In genomic region chr16:22089910-22090309, GRCh38 we compare ENCODE assay signal across 21 cellular contexts. TPM values are rescaled to one million over a fixed set of nuclear protein-coding genes. Genes with fewer than 3 reads are reported as not detected.
DNase-seq lines count a peak whose midpoint lies in the region; ATAC-seq and TF ChIP-seq lines count a peak whose summit lies in the region.
"Had no signal": no experiment of that assay in that cellular context is flagged by ENCODE, and none has a peak within 500 bp of the region (broad histone marks: within the 10 kb centered on the region; RNA-seq: fewer than 3 reads in every experiment).

No MANE protein-coding gene starts in this region.

- ATAC-seq in Right ventricle myocardium superior (ENCODE audit: poor library complexity) (peak; percentile 30), right cardiac atrium (no peak), T-helper 17 cell (no peak)
- ATAC-seq: A549; CD8-positive, alpha-beta T cell had no signal

- H3K27ac Mint-ChIP-seq in T-helper 17 cell, result peak overlapping the region; percentile 11
- H3K27ac Mint-ChIP-seq in activated T-helper 2 cell treated with anti-CD3 and anti-CD28 coated beads, Interferon-gamma antibody, Interleukin-2, Interleukin-4, amounts not matched to agents 10 μg/mL and 5 μg/mL and 100 μg/mL, durations not matched to agents 14 hours and 24 hours and 36 hours, result no peak overlapping the region
- H3K27ac Mint-ChIP-seq: B cell; CD4-positive, alpha-beta T cell; CD8-positive, alpha-beta T cell had no signal

- no peak overlapping the region for H3K27ac ChIP-seq in right cardiac atrium (ENCODE audit: low read length)
- peak overlapping the region; percentile 34 for H3K27ac ChIP-seq in angular gyrus (ENCODE audit: low read depth, low read length)
- H3K27ac ChIP-seq in esophagus muscularis mucosa (replicated peaks in 1 of 4), result no peak overlapping the region
- H3K27ac ChIP-seq in RWPE1, result no peak overlapping the region
- H3K27ac ChIP-seq: 22Rv1; A549; BLaER1 treated with 17β-estradiol and CSF1 and Interleukin-3, amounts not matched to agents 10 nM and 100 nM; C4-2B had no signal

- peaks cover 0 to 15% (median 10%) of the 10 kb centered on the region in 4 donors for H3K36me3 ChIP-seq in esophagus muscularis mucosa

- no peak for TF ChIP-seq EP300 in esophagus muscularis mucosa (IDR thresholded peaks at IDR 0.05)

- DNase-seq in Right ventricle myocardium superior (no peak), right cardiac atrium (no peak), T-helper 17 cell (no peak), esophagus muscularis mucosa (ENCODE audit: extremely low spot score) (peak; percentile 50), NCI-H146 (lab: John Stamatoyannopoulos, UW) (no peak), RWPE1 (ENCODE audit: low spot score) (no peak)
- no peak for DNase-seq in activated T-helper 2 cell treated with anti-CD3 and anti-CD28 coated beads, Interferon-gamma antibody, Interleukin-2, Interleukin-4, amounts not matched to agents 10 μg/mL and 5 μg/mL and 100 μg/mL, durations not matched to agents 14 hours and 24 hours and 36 hours (ENCODE audit: low spot score)
- DNase-seq: AML-193; Caco-2; Calu3; CD4-positive, alpha-beta T cell; CD8-positive, alpha-beta T cell; DMS79 treated with DMSO at 0.1 percent for 48 hours; GF-D8 had no signal

- no peak overlapping the region for H3K4me3 Mint-ChIP-seq in T-helper 17 cell
- H3K4me3 Mint-ChIP-seq in activated T-helper 2 cell treated with anti-CD3 and anti-CD28 coated beads, Interferon-gamma antibody, Interleukin-2, Interleukin-4, amounts not matched to agents 10 μg/mL and 5 μg/mL and 100 μg/mL, durations not matched to agents 14 hours and 24 hours and 36 hours (ENCODE audit: low read depth), result no peak overlapping the region
- H3K4me3 Mint-ChIP-seq: B cell; CD4-positive, alpha-beta T cell; CD8-positive, alpha-beta T cell had no signal

- H3K36me3 Mint-ChIP-seq in T-helper 17 cell (ENCODE audit: low read depth), result peaks cover 6% of the 10 kb centered on the region
- H3K36me3 Mint-ChIP-seq in activated T-helper 2 cell treated with anti-CD3 and anti-CD28 coated beads, Interferon-gamma antibody, Interleukin-2, Interleukin-4, amounts not matched to agents 10 μg/mL and 5 μg/mL and 100 μg/mL, durations not matched to agents 14 hours and 24 hours and 36 hours (ENCODE audit: low read depth), result peaks cover 7% of the 10 kb centered on the region

- POLR2A ChIA-PET in RWPE1 (lab: Yijun Ruan, JAX; ENCODE audit: low non-redundant PET), result no interaction called here

- no peaks in the 10 kb centered on the region for H3K27me3 ChIP-seq in right cardiac atrium (ENCODE audit: control insufficient read depth, insufficient read depth)
- no peaks in the 10 kb centered on the region for H3K27me3 ChIP-seq in esophagus muscularis mucosa
- H3K27me3 ChIP-seq: BLaER1 treated with 17β-estradiol and CSF1 and Interleukin-3, amounts not matched to agents 10 nM and 100 nM had no signal

- 76% methylated on average over 4 of the region's 4 CpGs for WGBS in right cardiac atrium
- 95% methylated on average over 4 of the region's 4 CpGs for WGBS in esophagus muscularis mucosa

- H3K27me3 Mint-ChIP-seq in T-helper 17 cell, result peaks cover 11% of the 10 kb centered on the region
- H3K27me3 Mint-ChIP-seq in activated T-helper 2 cell treated with anti-CD3 and anti-CD28 coated beads, Interferon-gamma antibody, Interleukin-2, Interleukin-4, amounts not matched to agents 10 μg/mL and 5 μg/mL and 100 μg/mL, durations not matched to agents 14 hours and 24 hours and 36 hours (ENCODE audit: low read depth), result peaks cover under 1% of the 10 kb centered on the region

- H3K4me1 ChIP-seq in right cardiac atrium (ENCODE audit: control insufficient read depth, insufficient read depth, low read length) (no peaks in the 10 kb centered on the region), esophagus muscularis mucosa (peaks cover 4 to 11% (median 9%) of the 10 kb centered on the region in 4 donors)
- H3K4me1 ChIP-seq: A549; BLaER1 treated with 17β-estradiol and CSF1 and Interleukin-3, amounts not matched to agents 10 nM and 100 nM; Caco-2 had no signal

- CTCF ChIA-PET in RWPE1 (lab: Yijun Ruan, JAX), result interaction anchor here (0.6 to 1.9 kb wide), 5 partner anchors 9 to 107 kb away, joined by 3 to 7 read pairs (median 4); no protein-coding TSS in a partner anchor

- TF ChIP-seq CTCF in esophagus muscularis mucosa (IDR thresholded peaks at IDR 0.05) (no peak), RWPE1 (conservative IDR thresholded peaks at IDR 0.05; ENCODE audit: low read depth) (no peak)

- no peak for TF ChIP-seq POLR2A in esophagus muscularis mucosa (IDR thresholded peaks at IDR 0.05; ENCODE audit: low read depth)

- H3K9me3 Mint-ChIP-seq in activated T-helper 2 cell treated with anti-CD3 and anti-CD28 coated beads, Interferon-gamma antibody, Interleukin-2, Interleukin-4, amounts not matched to agents 10 μg/mL and 5 μg/mL and 100 μg/mL, durations not matched to agents 14 hours and 24 hours and 36 hours, result no peaks in the 10 kb centered on the region
- H3K9me3 Mint-ChIP-seq: CD4-positive, alpha-beta T cell; CD8-positive, alpha-beta T cell had no signal

- no peak overlapping the region for H3K4me3 ChIP-seq in right cardiac atrium (ENCODE audit: low read length)
- no peak overlapping the region for H3K4me3 ChIP-seq in esophagus muscularis mucosa
- H3K4me3 ChIP-seq: A549; BLaER1 treated with 17β-estradiol and CSF1 and Interleukin-3, amounts not matched to agents 10 nM and 100 nM had no signal

- H3K4me1 Mint-ChIP-seq in T-helper 17 cell, result peaks cover 2% of the 10 kb centered on the region
- no peaks in the 10 kb centered on the region for H3K4me1 Mint-ChIP-seq in activated T-helper 2 cell treated with anti-CD3 and anti-CD28 coated beads, Interferon-gamma antibody, Interleukin-2, Interleukin-4, amounts not matched to agents 10 μg/mL and 5 μg/mL and 100 μg/mL, durations not matched to agents 14 hours and 24 hours and 36 hours (ENCODE audit: low read depth)
- H3K4me1 Mint-ChIP-seq: B cell had no signal

- intact Hi-C loops in Right ventricle myocardium superior (cut with DNase I) (loop anchor here (10.0 kb wide), 1 partner anchor 95 kb away; no protein-coding TSS in a partner anchor), right cardiac atrium (cut with DNase I) (no loop called here), esophagus muscularis mucosa (cut with DNase I) (no loop called here)
- intact Hi-C loops in activated T-helper 2 cell treated with anti-CD3 and anti-CD28 coated beads, Interferon-gamma antibody, Interleukin-2, Interleukin-4, amounts not matched to agents 10 μg/mL and 5 μg/mL and 100 μg/mL, durations not matched to agents 14 hours and 24 hours and 36 hours (cut with micrococcal nuclease), result loop anchor here (10.0 kb wide), 1 partner anchor 95 kb away; no protein-coding TSS in a partner anchor

- H3K9me3 ChIP-seq in right cardiac atrium (ENCODE audit: control insufficient read depth, low read length), result no peaks in the 10 kb centered on the region
- H3K9me3 ChIP-seq in T-helper 17 cell (ENCODE audit: control insufficient read depth, low read length, poor library complexity, severe bottlenecking), result no peaks in the 10 kb centered on the region
- H3K9me3 ChIP-seq in esophagus muscularis mucosa, result no peaks in the 10 kb centered on the region
- H3K9me3 ChIP-seq: A549; BLaER1 treated with 17β-estradiol and CSF1 and Interleukin-3, amounts not matched to agents 10 nM and 100 nM; Caco-2 had no signal

RNA-seq across cellular contexts. Expression of gene VWA3A, which starts 2.4 kb away (rescaled TPM):
- 1.3 TPM for total RNA-seq in Right ventricle myocardium superior
- total RNA-seq in right cardiac atrium, result under 1 TPM in 2 of 4 donors, not detected in 2; 0.06 to 0.11 TPM
- polyA plus RNA-seq in right cardiac atrium, result 0.09 TPM
- total RNA-seq in T-helper 17 cell, result under 1 TPM; 0.16 to 0.90 TPM
- total RNA-seq in esophagus muscularis mucosa, result under 1 TPM in 3 of 4 donors, not detected in 1; 0.06 to 0.42 (median 0.17) TPM
- total RNA-seq in activated T-helper 2 cell treated with anti-CD3 and anti-CD28 coated beads, Interferon-gamma antibody, Interleukin-2, Interleukin-4, amounts not matched to agents 10 μg/mL and 5 μg/mL and 100 μg/mL, durations not matched to agents 14 hours and 24 hours and 36 hours, result 0.07 and 0.11 TPM in 2 replicates
- total RNA-seq: A172, Caco-2 had no signal

Comparison
In these comparisons a context has a peak if more than half of its experiments do, and no peak if none do; other contexts are left out.
1. intact Hi-C loops: an anchor here in Right ventricle myocardium superior (10.0 kb wide) and activated T-helper 2 cell treated with anti-CD3 and anti-CD28 coated beads, Interferon-gamma antibody, Interleukin-2, Interleukin-4, amounts not matched to agents 10 μg/mL and 5 μg/mL and 100 μg/mL, durations not matched to agents 14 hours and 24 hours and 36 hours (10.0 kb wide); none called in right cardiac atrium and esophagus muscularis mucosa.